In the genomic region with DNA sequence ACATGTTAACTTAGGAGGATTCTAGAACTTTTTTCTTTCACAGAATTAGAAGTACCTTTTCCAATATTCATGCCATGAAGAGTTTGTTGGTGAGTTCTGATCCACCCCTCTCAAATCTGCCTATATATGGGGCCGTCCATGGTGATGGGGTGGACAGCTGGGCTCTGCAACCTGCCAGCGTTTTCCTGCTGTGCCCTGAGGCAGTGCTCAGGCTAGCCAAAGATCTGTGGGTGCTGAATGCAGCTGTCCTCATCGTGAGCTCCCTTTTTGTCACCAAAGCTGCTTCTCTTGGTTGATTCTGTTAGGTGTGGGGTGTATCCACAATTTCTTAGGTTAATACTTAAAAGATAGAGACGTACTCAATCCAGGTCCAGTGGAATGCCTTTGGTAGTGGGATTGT, we compare ENCODE assay signal across 2 cellular contexts.
TF ChIP-seq lines count a peak whose summit lies in the region.

No MANE protein-coding gene starts in this region.

TF ChIP-seq in SK-N-SH, 30 proteins besides CTCF, POLR2A, EP300 and RAD21 (continued from another document):
- TF ChIP-seq, protein P1, sequence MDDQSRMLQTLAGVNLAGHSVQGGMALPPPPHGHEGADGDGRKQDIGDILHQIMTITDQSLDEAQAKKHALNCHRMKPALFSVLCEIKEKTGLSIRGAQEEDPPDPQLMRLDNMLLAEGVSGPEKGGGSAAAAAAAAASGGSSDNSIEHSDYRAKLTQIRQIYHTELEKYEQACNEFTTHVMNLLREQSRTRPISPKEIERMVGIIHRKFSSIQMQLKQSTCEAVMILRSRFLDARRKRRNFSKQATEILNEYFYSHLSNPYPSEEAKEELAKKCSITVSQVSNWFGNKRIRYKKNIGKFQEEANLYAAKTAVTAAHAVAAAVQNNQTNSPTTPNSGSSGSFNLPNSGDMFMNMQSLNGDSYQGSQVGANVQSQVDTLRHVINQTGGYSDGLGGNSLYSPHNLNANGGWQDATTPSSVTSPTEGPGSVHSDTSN (IDR thresholded peaks at IDR 0.05), result no peak
- TF ChIP-seq CHD2 (IDR thresholded peaks at IDR 0.05; ENCODE audit: low read length, partially characterized antibody), result no peak
- TF ChIP-seq NRF1 (IDR thresholded peaks at IDR 0.05; ENCODE audit: low read depth, low read length), result no peak
- TF ChIP-seq NFIC (IDR thresholded peaks at IDR 0.05; ENCODE audit: borderline replicate concordance), result no peak
- TF ChIP-seq GABPA (IDR thresholded peaks at IDR 0.05; ENCODE audit: low read depth), result no peak
- TF ChIP-seq FOXM1 (IDR thresholded peaks at IDR 0.05; ENCODE audit: low read depth), result no peak
- TF ChIP-seq TCF12 (IDR thresholded peaks at IDR 0.05), result no peak
- TF ChIP-seq, protein P2, sequence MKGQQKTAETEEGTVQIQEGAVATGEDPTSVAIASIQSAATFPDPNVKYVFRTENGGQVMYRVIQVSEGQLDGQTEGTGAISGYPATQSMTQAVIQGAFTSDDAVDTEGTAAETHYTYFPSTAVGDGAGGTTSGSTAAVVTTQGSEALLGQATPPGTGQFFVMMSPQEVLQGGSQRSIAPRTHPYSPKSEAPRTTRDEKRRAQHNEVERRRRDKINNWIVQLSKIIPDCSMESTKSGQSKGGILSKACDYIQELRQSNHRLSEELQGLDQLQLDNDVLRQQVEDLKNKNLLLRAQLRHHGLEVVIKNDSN (IDR thresholded peaks at IDR 0.05; ENCODE audit: borderline replicate concordance, low read depth), result no peak
- TF ChIP-seq TAF1 (IDR thresholded peaks at IDR 0.05; ENCODE audit: borderline replicate concordance, low read depth, low read length), result no peak
- no peak for TF ChIP-seq SIN3A (IDR thresholded peaks at IDR 0.05; ENCODE audit: borderline replicate concordance, low read depth, low read length)
- TF ChIP-seq TEAD4 (IDR thresholded peaks at IDR 0.05; ENCODE audit: borderline replicate concordance, insufficient read depth), result no peak
- no peak for TF ChIP-seq GATA2 (CRISPR knock-in tag; IDR thresholded peaks at IDR 0.05)

TF ChIP-seq in SK-N-SH treated with all-trans-retinoic acid at 6 μM for 48 hours, 23 proteins besides CTCF, POLR2A, EP300 and RAD21 (continued from another document):
- TF ChIP-seq, protein P3, sequence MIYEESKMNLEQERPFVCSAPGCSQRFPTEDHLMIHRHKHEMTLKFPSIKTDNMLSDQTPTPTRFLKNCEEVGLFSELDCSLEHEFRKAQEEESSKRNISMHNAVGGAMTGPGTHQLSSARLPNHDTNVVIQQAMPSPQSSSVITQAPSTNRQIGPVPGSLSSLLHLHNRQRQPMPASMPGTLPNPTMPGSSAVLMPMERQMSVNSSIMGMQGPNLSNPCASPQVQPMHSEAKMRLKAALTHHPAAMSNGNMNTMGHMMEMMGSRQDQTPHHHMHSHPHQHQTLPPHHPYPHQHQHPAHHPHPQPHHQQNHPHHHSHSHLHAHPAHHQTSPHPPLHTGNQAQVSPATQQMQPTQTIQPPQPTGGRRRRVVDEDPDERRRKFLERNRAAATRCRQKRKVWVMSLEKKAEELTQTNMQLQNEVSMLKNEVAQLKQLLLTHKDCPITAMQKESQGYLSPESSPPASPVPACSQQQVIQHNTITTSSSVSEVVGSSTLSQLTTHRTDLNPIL (CRISPR knock-in tag; IDR thresholded peaks at IDR 0.05; ENCODE audit: low read depth), result no peak
- TF ChIP-seq CSDC2 (CRISPR knock-in tag; IDR thresholded peaks at IDR 0.05), result no peak
- no peak for TF ChIP-seq ESRRG (CRISPR knock-in tag; IDR thresholded peaks at IDR 0.05)
- no peak for TF ChIP-seq ZFP30 (CRISPR knock-in tag; IDR thresholded peaks at IDR 0.05)
- no peak for TF ChIP-seq ZFP3 (CRISPR knock-in tag; IDR thresholded peaks at IDR 0.05)
- no peak for TF ChIP-seq ISL1 (CRISPR knock-in tag; IDR thresholded peaks at IDR 0.05)
- TF ChIP-seq, protein P4, sequence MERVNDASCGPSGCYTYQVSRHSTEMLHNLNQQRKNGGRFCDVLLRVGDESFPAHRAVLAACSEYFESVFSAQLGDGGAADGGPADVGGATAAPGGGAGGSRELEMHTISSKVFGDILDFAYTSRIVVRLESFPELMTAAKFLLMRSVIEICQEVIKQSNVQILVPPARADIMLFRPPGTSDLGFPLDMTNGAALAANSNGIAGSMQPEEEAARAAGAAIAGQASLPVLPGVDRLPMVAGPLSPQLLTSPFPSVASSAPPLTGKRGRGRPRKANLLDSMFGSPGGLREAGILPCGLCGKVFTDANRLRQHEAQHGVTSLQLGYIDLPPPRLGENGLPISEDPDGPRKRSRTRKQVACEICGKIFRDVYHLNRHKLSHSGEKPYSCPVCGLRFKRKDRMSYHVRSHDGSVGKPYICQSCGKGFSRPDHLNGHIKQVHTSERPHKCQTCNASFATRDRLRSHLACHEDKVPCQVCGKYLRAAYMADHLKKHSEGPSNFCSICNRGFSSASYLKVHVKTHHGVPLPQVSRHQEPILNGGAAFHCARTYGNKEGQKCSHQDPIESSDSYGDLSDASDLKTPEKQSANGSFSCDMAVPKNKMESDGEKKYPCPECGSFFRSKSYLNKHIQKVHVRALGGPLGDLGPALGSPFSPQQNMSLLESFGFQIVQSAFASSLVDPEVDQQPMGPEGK (CRISPR knock-in tag; IDR thresholded peaks at IDR 0.05; ENCODE audit: borderline replicate concordance), result no peak
- TF ChIP-seq, protein P5, sequence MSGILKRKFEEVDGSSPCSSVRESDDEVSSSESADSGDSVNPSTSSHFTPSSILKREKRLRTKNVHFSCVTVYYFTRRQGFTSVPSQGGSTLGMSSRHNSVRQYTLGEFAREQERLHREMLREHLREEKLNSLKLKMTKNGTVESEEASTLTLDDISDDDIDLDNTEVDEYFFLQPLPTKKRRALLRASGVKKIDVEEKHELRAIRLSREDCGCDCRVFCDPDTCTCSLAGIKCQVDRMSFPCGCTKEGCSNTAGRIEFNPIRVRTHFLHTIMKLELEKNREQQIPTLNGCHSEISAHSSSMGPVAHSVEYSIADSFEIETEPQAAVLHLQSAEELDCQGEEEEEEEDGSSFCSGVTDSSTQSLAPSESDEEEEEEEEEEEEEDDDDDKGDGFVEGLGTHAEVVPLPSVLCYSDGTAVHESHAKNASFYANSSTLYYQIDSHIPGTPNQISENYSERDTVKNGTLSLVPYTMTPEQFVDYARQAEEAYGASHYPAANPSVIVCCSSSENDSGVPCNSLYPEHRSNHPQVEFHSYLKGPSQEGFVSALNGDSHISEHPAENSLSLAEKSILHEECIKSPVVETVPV (CRISPR knock-in tag; IDR thresholded peaks at IDR 0.05), result no peak
- no peak for TF ChIP-seq PPARA (CRISPR knock-in tag; IDR thresholded peaks at IDR 0.05; ENCODE audit: borderline replicate concordance)
- TF ChIP-seq ZNF565 (CRISPR knock-in tag; conservative IDR thresholded peaks at IDR 0.05; ENCODE audit: low read depth), result no peak
- no peak for TF ChIP-seq ARNTL (CRISPR knock-in tag; IDR thresholded peaks at IDR 0.05; ENCODE audit: borderline replicate concordance, low read depth)
- no peak for TF ChIP-seq GLIS3 (CRISPR knock-in tag; IDR thresholded peaks at IDR 0.05)
